ENCODE assay signal across 1 cellular context in the genomic region with DNA sequence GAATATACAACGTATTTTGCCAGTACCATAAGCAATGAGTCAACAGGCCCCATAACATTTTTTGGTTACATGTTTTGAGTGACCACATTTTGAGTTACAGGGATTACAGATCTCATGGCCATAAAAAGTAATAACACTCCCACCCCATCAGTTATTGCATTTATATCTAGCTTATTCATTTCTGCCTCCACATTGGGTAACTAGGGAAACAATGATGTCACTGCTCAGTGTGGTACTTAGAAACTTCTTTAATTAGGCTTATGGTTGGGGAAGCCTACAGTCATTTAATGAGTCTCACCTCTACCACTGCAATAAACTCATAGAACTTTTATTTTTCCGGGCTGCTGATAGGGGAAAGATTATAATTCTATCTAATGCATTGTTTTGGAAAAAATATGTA.
TF ChIP-seq lines count a peak whose summit lies in the region.

No MANE protein-coding gene starts in this region.

TF ChIP-seq in HEK293, 187 proteins besides CTCF, POLR2A, EP300 and RAD21 (continued from another document):
- TF ChIP-seq ZNF398 (tag by site-specific recombination; IDR thresholded peaks at IDR 0.05) = peak; percentile 13; the same call in 1 of the 2 replicates
